In the genomic region with DNA sequence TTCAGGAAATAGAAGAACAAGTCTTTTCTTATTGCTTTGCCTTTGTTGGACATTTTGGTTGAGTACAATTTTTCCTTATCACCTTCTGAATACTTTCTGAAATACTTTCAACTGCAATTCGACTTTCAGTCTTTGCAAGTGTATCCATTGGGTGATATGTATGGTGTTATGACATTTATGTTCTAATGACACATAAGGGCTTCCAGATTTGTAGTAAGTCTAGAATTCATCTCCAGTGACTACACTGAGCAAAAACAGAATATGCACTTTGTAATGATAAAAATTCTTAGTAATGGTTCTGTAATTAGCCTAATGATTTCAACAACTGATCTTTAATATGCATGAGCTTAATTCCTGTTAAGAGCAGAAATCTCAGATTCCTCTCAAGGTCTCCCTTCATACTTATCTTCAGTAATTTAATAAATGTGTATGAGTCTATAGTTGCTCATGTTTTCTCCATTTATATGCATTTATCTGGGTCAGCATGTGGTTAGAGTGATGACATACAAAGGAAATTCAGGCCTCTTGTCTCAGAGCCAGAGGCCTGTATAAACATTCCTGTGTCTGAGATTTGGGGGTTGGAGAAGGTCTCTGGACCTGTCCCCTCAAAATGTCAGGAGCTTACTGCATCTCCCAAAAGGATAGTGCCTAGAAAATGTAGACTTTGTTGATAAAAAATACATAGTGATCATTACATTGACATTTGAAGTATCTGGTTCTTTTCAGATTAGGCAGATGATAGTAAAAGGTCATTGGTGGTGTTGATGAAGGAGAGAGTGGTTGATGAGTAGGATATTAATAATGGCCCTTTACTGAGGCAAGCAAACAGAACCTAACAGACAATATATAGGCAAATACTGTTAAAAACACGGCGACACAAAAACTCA, we compare ENCODE assay signal across 12 cellular contexts.
A peak's percentile ranks its signal among the peaks of the same experiment; 100 is the strongest.
DNase-seq lines count a peak whose midpoint lies in the region; ATAC-seq and TF ChIP-seq lines count a peak whose summit lies in the region.
"Had no signal": no experiment of that assay in that cellular context is flagged by ENCODE, and none has a peak within 500 bp of the region (broad histone marks: within the 10 kb centered on the region; RNA-seq: fewer than 3 reads in every experiment).

No MANE protein-coding gene starts in this region.

- H3K27ac ChIP-seq in mesodermal cell (ENCODE audit: low read depth, low read length, severe bottlenecking), result peak overlapping the region; percentile 65
- H3K27ac ChIP-seq: adrenal gland had no signal

- H3K4me1 ChIP-seq in mesodermal cell (ENCODE audit: control insufficient read depth, insufficient read depth, low read length, poor library complexity, severe bottlenecking), result peaks cover 12% of the 10 kb centered on the region

- no peak for TF ChIP-seq CTCF in choroid plexus epithelial cell (conservative IDR thresholded peaks at IDR 0.05; ENCODE audit: low read depth, low read length)

- WGBS in mesodermal cell (ENCODE audit: insufficient coverage in 2 of 2), 2 experiments, result no CpG with 5 or more reads among the region's 3 CpGs

- H3K36me3 ChIP-seq in mesodermal cell (ENCODE audit: control insufficient read depth, insufficient read depth, low read length), result no peaks in the 10 kb centered on the region
- H3K36me3 ChIP-seq: adrenal gland had no signal

- peak; percentile 35 for DNase-seq in AG08395 (ENCODE audit: low spot score)
- peak; percentile 82 for DNase-seq in LHCN-M2 (ENCODE audit: low read depth)
- peak; percentile 89 for DNase-seq in choroid plexus epithelial cell (ENCODE audit: low read depth)
- no peak for DNase-seq in T-helper 9 cell
- no peak for DNase-seq in middle frontal gyrus (ENCODE audit: extremely low spot score, low spot score)
- DNase-seq: activated B cell treated with CpG ODN at 0.5 μM for 24 hours, adrenal gland, GOT3, NCI-H1048 had no signal

- ATAC-seq in esophagus mucosa (no peak), GM18520 (IDR thresholded peaks at IDR 0.05; ENCODE audit: unreplicated experiment) (no peak)

- H3K4me3 ChIP-seq in choroid plexus epithelial cell (ENCODE audit: low read depth, low read length) (no peak overlapping the region), mesodermal cell (ENCODE audit: extremely low read depth, insufficient read depth, low read length, poor library complexity, severe bottlenecking) (no peak overlapping the region)
- H3K4me3 ChIP-seq: adrenal gland had no signal

- no peaks in the 10 kb centered on the region for H3K9me3 ChIP-seq in mesodermal cell (ENCODE audit: control insufficient read depth, low read length)
- H3K9me3 ChIP-seq: adrenal gland had no signal

Comparison
In these comparisons a context has a peak if more than half of its experiments do, and no peak if none do; other contexts are left out.
1. DNase-seq: peak in AG08395 (single experiment), LHCN-M2 (single experiment) and choroid plexus epithelial cell (single experiment); none in T-helper 9 cell (single experiment) and middle frontal gyrus (single experiment).